16 cellular contexts compared by ENCODE assay signal in the genomic region with DNA sequence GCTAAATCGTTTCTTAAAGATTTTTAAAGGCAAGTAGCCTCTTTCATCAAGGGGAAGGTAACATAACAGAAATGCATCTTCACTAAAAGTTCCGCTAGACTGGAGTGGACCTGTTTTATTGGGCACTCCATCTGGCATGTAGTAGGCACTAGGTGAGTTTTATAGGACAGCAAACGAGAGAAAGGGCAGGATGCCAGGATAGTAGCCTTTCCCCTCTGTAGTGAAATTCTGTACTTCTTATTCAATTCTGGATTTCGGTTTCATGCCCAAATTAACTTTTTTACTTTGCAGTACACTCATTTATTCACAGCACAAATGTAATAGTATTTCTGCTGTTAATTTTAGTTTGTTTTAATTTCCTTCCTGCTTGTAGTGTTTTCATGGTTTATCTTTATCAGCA. TPM values are rescaled to one million over a fixed set of nuclear protein-coding genes. Genes with fewer than 3 reads are reported as not detected.
DNase-seq lines count a peak whose midpoint lies in the region; ATAC-seq and TF ChIP-seq lines count a peak whose summit lies in the region.
"Had no signal": no experiment of that assay in that cellular context is flagged by ENCODE, and none has a peak within 500 bp of the region (broad histone marks: within the 10 kb centered on the region; RNA-seq: fewer than 3 reads in every experiment).

No MANE protein-coding gene starts in this region.

- no peaks in the 10 kb centered on the region for H3K36me3 ChIP-seq in GM06990 (ENCODE audit: control insufficient read depth, insufficient read depth, low read length)

- H3K27ac Mint-ChIP-seq in mesothelial cell of epicardium (no peak overlapping the region), Calu3 (ENCODE audit: unreplicated experiment) (no peak overlapping the region)
- H3K27ac Mint-ChIP-seq in effector memory CD8-positive, alpha-beta T cell, result no peak overlapping the region
- H3K27ac Mint-ChIP-seq: activated T-helper 17 cell treated with anti-CD3 and anti-CD28 coated beads, Interleukin-2, amount 50 U/mL, for 72 hours had no signal

- CTCF ChIA-PET in Calu3 (lab: Charles Lee), result no interaction called here

- no peaks in the 10 kb centered on the region for H3K9me3 Mint-ChIP-seq in mesothelial cell of epicardium
- H3K9me3 Mint-ChIP-seq in Calu3 (ENCODE audit: low read depth, unreplicated experiment), result no peaks in the 10 kb centered on the region
- H3K9me3 Mint-ChIP-seq in effector memory CD8-positive, alpha-beta T cell, result no peaks in the 10 kb centered on the region
- H3K9me3 Mint-ChIP-seq: activated T-helper 17 cell treated with anti-CD3 and anti-CD28 coated beads, Interleukin-2, amount 50 U/mL, for 72 hours had no signal

- H3K4me1 Mint-ChIP-seq in mesothelial cell of epicardium (peaks cover 5% of the 10 kb centered on the region), Calu3 (ENCODE audit: low read depth, unreplicated experiment) (no peaks in the 10 kb centered on the region)
- H3K4me1 Mint-ChIP-seq in effector memory CD8-positive, alpha-beta T cell (ENCODE audit: low read depth in 2 of 2), result no peaks in the 10 kb centered on the region
- H3K4me1 Mint-ChIP-seq: activated T-helper 17 cell treated with anti-CD3 and anti-CD28 coated beads, Interleukin-2, amount 50 U/mL, for 72 hours had no signal

- intact Hi-C loops in Calu3 (cut with micrococcal nuclease; ENCODE audit: unreplicated experiment), result no loop called here

- no peaks in the 10 kb centered on the region for H3K36me3 Mint-ChIP-seq in mesothelial cell of epicardium
- H3K36me3 Mint-ChIP-seq in Calu3 (ENCODE audit: insufficient read depth, unreplicated experiment), result no peaks in the 10 kb centered on the region
- H3K36me3 Mint-ChIP-seq in effector memory CD8-positive, alpha-beta T cell (ENCODE audit: insufficient read depth), result no peaks in the 10 kb centered on the region

- H3K4me3 Mint-ChIP-seq in mesothelial cell of epicardium, result no peak overlapping the region
- no peak overlapping the region for H3K4me3 Mint-ChIP-seq in Calu3 (ENCODE audit: low read depth, unreplicated experiment)
- no peak overlapping the region for H3K4me3 Mint-ChIP-seq in effector memory CD8-positive, alpha-beta T cell
- H3K4me3 Mint-ChIP-seq: activated T-helper 17 cell treated with anti-CD3 and anti-CD28 coated beads, Interleukin-2, amount 50 U/mL, for 72 hours had no signal

- H3K27me3 Mint-ChIP-seq in mesothelial cell of epicardium (ENCODE audit: low read depth) (peaks cover 1% of the 10 kb centered on the region), Calu3 (ENCODE audit: unreplicated experiment) (no peaks in the 10 kb centered on the region)
- H3K27me3 Mint-ChIP-seq in effector memory CD8-positive, alpha-beta T cell, result no peaks in the 10 kb centered on the region
- H3K27me3 Mint-ChIP-seq: activated T-helper 17 cell treated with anti-CD3 and anti-CD28 coated beads, Interleukin-2, amount 50 U/mL, for 72 hours had no signal

- no peaks in the 10 kb centered on the region for H3K27me3 ChIP-seq in GM06990 (replicated peaks; ENCODE audit: control insufficient read depth, insufficient read depth, low read length)

- TF ChIP-seq CTCF in GM06990 (IDR thresholded peaks at IDR 0.05; ENCODE audit: insufficient read depth, low read length, poor library complexity, severe bottlenecking) (no peak), mesothelial cell of epicardium (IDR thresholded peaks at IDR 0.05; ENCODE audit: unreplicated experiment) (no peak), Calu3 (IDR thresholded peaks at IDR 0.05; ENCODE audit: unreplicated experiment) (no peak)

- peak; percentile 79 for ATAC-seq in GM19035 (IDR thresholded peaks at IDR 0.05; ENCODE audit: unreplicated experiment)
- ATAC-seq in HG02571 (IDR thresholded peaks at IDR 0.05; ENCODE audit: unreplicated experiment), result peak; percentile 71
- peak; percentile 85 for ATAC-seq in HG03378 (IDR thresholded peaks at IDR 0.05; ENCODE audit: unreplicated experiment)
- ATAC-seq in effector memory CD8-positive, alpha-beta T cell (replicated peaks), result no peak
- ATAC-seq: activated T-helper 17 cell treated with anti-CD3 and anti-CD28 coated beads, Interleukin-2, amount 50 U/mL, for 72 hours; psoas muscle; stimulated activated naive CD8-positive, alpha-beta T cell treated with anti-CD3 and anti-CD28 coated beads, Interleukin-15, Interleukin-2, amounts not matched to agents 100 U/mL and 50 U/mL, for 24 hours had no signal

- H3K4me3 ChIP-seq in GM06990 (replicated peaks; ENCODE audit: low read depth, low read length), result no peak overlapping the region
- H3K4me3 ChIP-seq: psoas muscle had no signal

- DNase-seq in GM06990 (ENCODE audit: extremely low read depth, insufficient read length) (peak; percentile 11), mesothelial cell of epicardium (ENCODE audit: low spot score in 2 of 2, unreplicated experiment in 2 of 2) (no peak), Calu3 (no peak), DMS53 (lab: John Stamatoyannopoulos, UW) (no peak)
- no peak for DNase-seq in effector memory CD8-positive, alpha-beta T cell
- DNase-seq: activated CD4-positive, alpha-beta T cell treated with anti-CD3 and anti-CD28 coated beads for 48 hours; EL; NCI-H1930; psoas muscle; stimulated activated CD4-positive, alpha-beta T cell treated with anti-CD3 and anti-CD28 coated beads, Interleukin-2, amount 100 ng/mL, for 48 hours; stimulated activated naive CD8-positive, alpha-beta T cell treated with anti-CD3 and anti-CD28 coated beads, Interleukin-15, Interleukin-2, amounts not matched to agents 100 U/mL and 50 U/mL, for 24 hours; T-helper 1 cell had no signal

- BruUV-seq in Calu3 (replicated peaks; lab: Mats Ljungman, UMichigan), result no TSS peak

RNA-seq across cellular contexts. Expression of a gene that starts 45.2 kb away (rescaled TPM):
- total RNA-seq in mesothelial cell of epicardium (6.5 to 6.8 TPM (median 6.5 TPM) in 3 replicates), Calu3 (2022) (3.1 and 3.4 TPM in 2 replicates)

RNA-seq across cellular contexts. Expression of a gene that starts 51.0 kb away (rescaled TPM):
- 9.1 to 9.8 TPM (median 9.2 TPM) in 3 replicates for total RNA-seq in mesothelial cell of epicardium
- 4.1 and 5.0 TPM in 2 replicates for total RNA-seq in Calu3 (2022)
